9 cellular contexts compared by ENCODE assay signal in the genomic region with DNA sequence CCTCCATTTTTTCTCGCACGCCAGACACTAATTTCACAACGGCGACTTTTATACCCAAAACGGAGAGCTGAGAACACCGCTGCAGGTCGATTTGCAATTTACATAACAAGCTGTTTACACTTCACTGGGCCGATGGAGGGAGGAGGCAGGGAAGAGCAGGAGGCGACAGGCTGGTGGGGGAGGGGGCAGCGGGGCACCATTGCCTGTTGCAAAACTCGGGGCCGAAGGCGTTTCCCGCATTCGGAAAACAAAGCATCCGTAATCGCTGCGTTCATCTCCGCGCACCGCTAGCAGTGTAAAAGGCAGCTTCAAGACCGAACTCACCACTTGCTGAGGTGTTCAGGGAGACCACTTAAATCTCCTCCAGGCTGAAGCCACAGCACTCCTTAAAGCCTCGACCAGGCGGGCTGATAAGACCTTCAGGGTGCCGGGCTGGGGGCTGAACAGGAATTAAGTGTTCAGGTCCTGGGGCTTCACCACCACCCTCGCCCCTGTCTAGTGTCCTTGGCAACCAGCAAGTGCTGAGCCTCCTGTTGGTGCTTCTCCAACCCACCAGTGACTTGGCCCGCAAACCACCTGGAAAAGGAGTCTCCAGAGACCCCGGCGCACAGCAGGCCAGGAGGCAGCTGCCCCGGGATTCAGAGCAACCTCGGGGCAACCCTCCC. TPM values are rescaled to one million over a fixed set of nuclear protein-coding genes. Genes with fewer than 3 reads are reported as not detected.
DNase-seq lines count a peak whose midpoint lies in the region; ATAC-seq, FAIRE-seq and TF ChIP-seq lines count a peak whose summit lies in the region.
"Had no signal": no experiment of that assay in that cellular context is flagged by ENCODE, and none has a peak within 500 bp of the region (broad histone marks: within the 10 kb centered on the region; RNA-seq: fewer than 3 reads in every experiment).

No MANE protein-coding gene starts in this region.

- no peak overlapping the region for H2AFZ ChIP-seq in neuron (ENCODE audit: low read depth, low read length)

- FAIRE-seq in bronchial epithelial cell (lab: Jason Lieb, UNC), result no peak

- no peak for DNase-seq in GM12864 (ENCODE audit: low read depth)
- DNase-seq in NCI-H2029 treated with DMSO at 0.1 percent for 48 hours (lab: John Stamatoyannopoulos, UW), result peak; percentile 47
- peak; percentile 12 for DNase-seq in bronchial epithelial cell (ENCODE audit: low read depth)
- DNase-seq: gastrocnemius medialis; stimulated activated CD4-positive, alpha-beta T cell treated with anti-CD3 and anti-CD28 coated beads, Interleukin-1b, Interleukin-23, amount 100 ng/mL, for 48 hours had no signal

- H3K27me3 ChIP-seq in bronchial epithelial cell (ENCODE audit: control insufficient read depth, insufficient read depth, low read length) (peaks cover 1% of the 10 kb centered on the region), neuron (ENCODE audit: insufficient read depth, low read length) (peaks cover 65% of the 10 kb centered on the region)

- ATAC-seq in GM21526 (IDR thresholded peaks at IDR 0.05; ENCODE audit: low FRiP score, unreplicated experiment) (no peak), HG03175 (IDR thresholded peaks at IDR 0.05; ENCODE audit: unreplicated experiment) (no peak)
- no peak for ATAC-seq in activated CD4-positive, CD25-positive, alpha-beta regulatory T cell treated with anti-CD3 and anti-CD28 coated beads, Interleukin-2, amount 50 U/mL, for 24 hours
- ATAC-seq: gastrocnemius medialis had no signal

- TF ChIP-seq CTCF in GM12864 (IDR thresholded peaks at IDR 0.05; ENCODE audit: low read depth, low read length, missing control alignments) (no peak), bronchial epithelial cell (IDR thresholded peaks at IDR 0.05; ENCODE audit: insufficient read depth, low read length, severe bottlenecking) (no peak)

- peaks cover 15% of the 10 kb centered on the region for H3K4me1 ChIP-seq in neuron (ENCODE audit: insufficient read depth, low read length)

- peak overlapping the region; percentile 10 for H3K4me3 ChIP-seq in GM12864 (ENCODE audit: low read depth, low read length)
- H3K4me3 ChIP-seq in bronchial epithelial cell (ENCODE audit: low read depth, low read length), result peak overlapping the region; percentile 0
- peak overlapping the region; percentile 11 for H3K4me3 ChIP-seq in neuron (ENCODE audit: low read length)
- H3K4me3 ChIP-seq: gastrocnemius medialis had no signal

- no peaks in the 10 kb centered on the region for H3K9me3 ChIP-seq in neuron (ENCODE audit: low read length)
- H3K9me3 ChIP-seq: gastrocnemius medialis had no signal

- H3K36me3 ChIP-seq in bronchial epithelial cell (ENCODE audit: control insufficient read depth, insufficient read depth, low read length) (no peaks in the 10 kb centered on the region), neuron (ENCODE audit: insufficient read depth, low read length) (no peaks in the 10 kb centered on the region)
- H3K36me3 ChIP-seq: gastrocnemius medialis had no signal

RNA-seq across cellular contexts. Expression of a gene that starts 2.0 kb away (rescaled TPM):
- total RNA-seq in bronchial epithelial cell, result 3.5 and 3.7 TPM in 2 replicates
